10 cellular contexts compared by ENCODE assay signal in genomic region chr14:90816686-90817436, GRCh38. TPM values are rescaled to one million over a fixed set of nuclear protein-coding genes. Genes with fewer than 3 reads are reported as not detected.
A peak's percentile ranks its signal among the peaks of the same experiment; 100 is the strongest.
DNase-seq lines count a peak whose midpoint lies in the region; ATAC-seq and TF ChIP-seq lines count a peak whose summit lies in the region.
"Had no signal": no experiment of that assay in that cellular context is flagged by ENCODE, and none has a peak within 500 bp of the region (broad histone marks: within the 10 kb centered on the region; RNA-seq: fewer than 3 reads in every experiment).

No MANE protein-coding gene starts in this region.

- DNase-seq in AG04449 (ENCODE audit: low read depth, low spot score) (no peak), endodermal cell (no peak), naive B cell (no peak), dedifferentiated amniotic fluid mesenchymal stem cell (ENCODE audit: extremely low spot score) (no peak), MV-4-11 (lab: John Stamatoyannopoulos, UW) (no peak), NCI-H2107 treated with DMSO at 0.1 percent for 48 hours (lab: John Stamatoyannopoulos, UW; ENCODE audit: unreplicated experiment) (no peak)
- DNase-seq: kidney glomerular epithelial cell, SHP77 treated with DMSO at 0.1 percent for 48 hours had no signal

- ATAC-seq in naive B cell (ENCODE audit: low read depth in 2 of 2) = no peak
- no peak for ATAC-seq in HG03095 (IDR thresholded peaks at IDR 0.05; ENCODE audit: unreplicated experiment)

- H3K9me3 Mint-ChIP-seq in IgD-negative memory B cell = peaks cover 0 to 3% (median 0%) of the 10 kb centered on the region in 3 donors
- peaks cover 3% of the 10 kb centered on the region for H3K9me3 Mint-ChIP-seq in endodermal cell
- peaks cover 0 to 3% (median 0%) of the 10 kb centered on the region in 7 donors for H3K9me3 Mint-ChIP-seq in naive B cell

- H3K27ac ChIP-seq in endodermal cell (ENCODE audit: low read depth, low read length) = no peak overlapping the region

- H3K27me3 Mint-ChIP-seq in IgD-negative memory B cell = peaks cover 7% of the 10 kb centered on the region
- H3K27me3 Mint-ChIP-seq in endodermal cell (ENCODE audit: insufficient read depth) = peaks cover 20% of the 10 kb centered on the region
- peaks cover 4 to 17% (median 15%) of the 10 kb centered on the region in 3 donors for H3K27me3 Mint-ChIP-seq in naive B cell

- CTCF ChIA-PET in AG04449 (lab: Yijun Ruan, JAX) = interaction anchor here (0.5 to 2.4 kb wide), 21 partner anchors 9 to 515 kb away, joined by 3 to 18 read pairs (median 3); no protein-coding TSS in a partner anchor

- 62 to 87% methylated on average over 3 to 16 of the region's 16 CpGs for WGBS in endodermal cell (ENCODE audit: insufficient coverage in 1 of 2, insufficient read length in 1 of 2), 2 experiments

- H3K4me3 ChIP-seq in AG04449 (ENCODE audit: low read depth, low read length) = peak overlapping the region; percentile 36
- H3K4me3 ChIP-seq in endodermal cell (ENCODE audit: low read length) = no peak overlapping the region

- TF ChIP-seq CTCF in AG04449 (IDR thresholded peaks at IDR 0.05; ENCODE audit: insufficient read depth, low read length, missing control alignments) = no peak
- TF ChIP-seq CTCF in endodermal cell (conservative IDR thresholded peaks at IDR 0.05) = no peak

- no peaks in the 10 kb centered on the region for H3K9me3 ChIP-seq in endodermal cell (ENCODE audit: control insufficient read depth, low read length)

- H3K36me3 Mint-ChIP-seq in IgD-negative memory B cell (peaks cover 2% of the 10 kb centered on the region), endodermal cell (ENCODE audit: low read depth) (no peaks in the 10 kb centered on the region), naive B cell (no peaks in the 10 kb centered on the region)

- H3K4me1 ChIP-seq in endodermal cell (ENCODE audit: control insufficient read depth, insufficient read depth, low read length) = peaks cover 6% of the 10 kb centered on the region

- no peak overlapping the region for H3K9ac ChIP-seq in endodermal cell (ENCODE audit: extremely low read depth, low read length, poor library complexity, severe bottlenecking)

- peak overlapping the region; percentile 41 to 61 (median 52) for H3K4me3 Mint-ChIP-seq in IgD-negative memory B cell
- peak overlapping the region; percentile 73 for H3K4me3 Mint-ChIP-seq in endodermal cell
- peak overlapping the region; percentile 47 to 80 (median 68) for H3K4me3 Mint-ChIP-seq in naive B cell

- peaks cover 0 to 7% (median 5%) of the 10 kb centered on the region in 3 donors for H3K4me1 Mint-ChIP-seq in IgD-negative memory B cell
- peaks cover 20% of the 10 kb centered on the region for H3K4me1 Mint-ChIP-seq in endodermal cell
- H3K4me1 Mint-ChIP-seq in naive B cell = peaks cover 5 to 6% (median 6%) of the 10 kb centered on the region in 3 donors

- H3K27ac Mint-ChIP-seq in IgD-negative memory B cell (no peak overlapping the region), endodermal cell (no peak overlapping the region), naive B cell (peak overlapping the region in 1 of 6 donors; percentile 4)

- no peaks in the 10 kb centered on the region for H3K27me3 ChIP-seq in endodermal cell (ENCODE audit: control insufficient read depth, insufficient read depth, low read length, poor library complexity, severe bottlenecking)

- POLR2A ChIA-PET in AG04449 (lab: Yijun Ruan, JAX) = no interaction called here

- H3K36me3 ChIP-seq in endodermal cell (ENCODE audit: control insufficient read depth, insufficient read depth, low read length) = no peaks in the 10 kb centered on the region

RNA-seq across cellular contexts. Expression of gene TTC7B, which starts 0.6 kb away (rescaled TPM):
- 0.89 TPM for polyA plus RNA-seq in IgD-negative memory B cell
- total RNA-seq in endodermal cell = 10 to 100 TPM; 51.3 to 62.6 TPM
- polyA plus RNA-seq in endodermal cell (2013, experiment 1 of 2) = 51.1 TPM
- polyA plus RNA-seq in endodermal cell (2013, experiment 2 of 2) = 50.8 TPM
- polyA plus RNA-seq in naive B cell (ENCODE audit: low read depth in 6 of 6) = 1 to 10 TPM in 1 of 6 donors, under 1 TPM in 1, not detected in 4; 0.39 to 1.2 TPM
